In the genomic region with DNA sequence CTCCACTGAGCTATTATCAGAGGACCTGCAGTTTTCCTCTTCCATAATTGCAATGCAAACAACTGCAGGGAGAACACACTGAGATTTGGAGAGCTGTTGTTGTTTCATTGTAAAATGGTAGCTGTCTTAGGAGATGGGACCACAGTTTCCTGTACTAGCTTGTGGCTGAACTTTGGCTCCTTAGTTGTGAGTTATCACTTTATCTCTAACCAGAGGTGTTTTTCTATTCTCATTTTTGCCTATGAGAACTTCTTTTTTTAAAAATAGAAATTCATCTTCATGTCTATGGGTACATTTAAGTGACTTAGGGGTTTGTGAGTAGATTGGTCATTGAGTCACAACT, we compare ENCODE assay signal across 12 cellular contexts.
DNase-seq lines count a peak whose midpoint lies in the region; ATAC-seq and TF ChIP-seq lines count a peak whose summit lies in the region.
"Had no signal": no experiment of that assay in that cellular context is flagged by ENCODE, and none has a peak within 500 bp of the region (broad histone marks: within the 10 kb centered on the region; RNA-seq: fewer than 3 reads in every experiment).

No MANE protein-coding gene starts in this region.

- H3K27ac ChIP-seq in gastroesophageal sphincter (peak overlapping the region in 3 of 4 donors; percentile 52 to 65 (median 58)), vagina (peak overlapping the region; percentile 80)
- H3K27ac ChIP-seq: BLaER1 treated with 17β-estradiol and CSF1 and Interleukin-3, amounts not matched to agents 10 nM and 100 nM had no signal

- H3K9me3 Mint-ChIP-seq in activated naive CD4-positive, alpha-beta T cell treated with anti-CD3 and anti-CD28 coated beads, Interleukin-2, amount 50 U/mL, for 24 hours = peaks cover 13% of the 10 kb centered on the region

- no peak overlapping the region for H3K4me3 ChIP-seq in gastroesophageal sphincter
- H3K4me3 ChIP-seq in vagina = no peak overlapping the region
- H3K4me3 ChIP-seq: adrenal gland; BLaER1 treated with 17β-estradiol and CSF1 and Interleukin-3, amounts not matched to agents 10 nM and 100 nM; MG63 had no signal

- peak overlapping the region; percentile 83 for H3K27ac Mint-ChIP-seq in activated naive CD4-positive, alpha-beta T cell treated with anti-CD3 and anti-CD28 coated beads, Interleukin-2, amount 50 U/mL, for 24 hours

- peaks cover 6% of the 10 kb centered on the region for H3K36me3 Mint-ChIP-seq in activated naive CD4-positive, alpha-beta T cell treated with anti-CD3 and anti-CD28 coated beads, Interleukin-2, amount 50 U/mL, for 24 hours

- peaks cover 61% of the 10 kb centered on the region for H3K4me1 Mint-ChIP-seq in activated naive CD4-positive, alpha-beta T cell treated with anti-CD3 and anti-CD28 coated beads, Interleukin-2, amount 50 U/mL, for 24 hours

- peaks cover 0 to 12% (median 0%) of the 10 kb centered on the region in 3 donors for H3K4me1 ChIP-seq in gastroesophageal sphincter
- peaks cover 18% of the 10 kb centered on the region for H3K4me1 ChIP-seq in vagina

- TF ChIP-seq CTCF in gastroesophageal sphincter (IDR thresholded peaks at IDR 0.05) (no peak), vagina (IDR thresholded peaks at IDR 0.05) (no peak)

- H3K9me3 ChIP-seq in gastroesophageal sphincter (no peaks in the 10 kb centered on the region), vagina (no peaks in the 10 kb centered on the region)
- H3K9me3 ChIP-seq: adrenal gland had no signal

- H3K27me3 ChIP-seq in gastroesophageal sphincter = no peaks in the 10 kb centered on the region
- no peaks in the 10 kb centered on the region for H3K27me3 ChIP-seq in vagina
- H3K27me3 ChIP-seq: adrenal gland; BLaER1 treated with 17β-estradiol and CSF1 and Interleukin-3, amounts not matched to agents 10 nM and 100 nM; MG63 had no signal

- H3K4me3 Mint-ChIP-seq in activated naive CD4-positive, alpha-beta T cell treated with anti-CD3 and anti-CD28 coated beads, Interleukin-2, amount 50 U/mL, for 24 hours = peak overlapping the region; percentile 57

- DNase-seq in activated naive CD4-positive, alpha-beta T cell (lab: John Stamatoyannopoulos, UW) = no peak
- DNase-seq in NCI-H774 (lab: John Stamatoyannopoulos, UW) = peak; percentile 31
- DNase-seq in vagina (ENCODE audit: extremely low spot score in 2 of 2) = no peak
- no peak for DNase-seq in stimulated activated CD4-positive, alpha-beta T cell treated with anti-CD3 and anti-CD28 coated beads, Interleukin-2, amount 100 ng/mL, for 48 hours
- no peak for DNase-seq in stimulated activated CD8-positive, alpha-beta memory T cell treated with anti-CD3 and anti-CD28 coated beads, Interleukin-4, amount 100 ng/mL, for 48 hours
- DNase-seq in islet precursor cell = no peak
- DNase-seq: adrenal gland, MG63, occipital lobe had no signal

- intact Hi-C loops in vagina (cut with DNase I) = no loop called here

- no peak for ATAC-seq in gastroesophageal sphincter

- H3K36me3 ChIP-seq in gastroesophageal sphincter = no peaks in the 10 kb centered on the region
- no peaks in the 10 kb centered on the region for H3K36me3 ChIP-seq in vagina
- H3K36me3 ChIP-seq: adrenal gland; BLaER1 treated with 17β-estradiol and CSF1 and Interleukin-3, amounts not matched to agents 10 nM and 100 nM; MG63 had no signal

- no peak for TF ChIP-seq EP300 in gastroesophageal sphincter (IDR thresholded peaks at IDR 0.05)

- H3K27me3 Mint-ChIP-seq in activated naive CD4-positive, alpha-beta T cell treated with anti-CD3 and anti-CD28 coated beads, Interleukin-2, amount 50 U/mL, for 24 hours = no peaks in the 10 kb centered on the region

- TF ChIP-seq POLR2A in gastroesophageal sphincter (IDR thresholded peaks at IDR 0.05) (no peak), vagina (IDR thresholded peaks at IDR 0.05) (no peak)
